In genomic region chr7:135211179-135211945, GRCh38 we compare ENCODE assay signal across 8 cellular contexts. TPM values are rescaled to one million over a fixed set of nuclear protein-coding genes. Genes with fewer than 3 reads are reported as not detected.
DNase-seq lines count a peak whose midpoint lies in the region; ATAC-seq and TF ChIP-seq lines count a peak whose summit lies in the region.

TSS of gene WDR91 (minus strand) at chr7:135211526. CDS start at chr7:135211502, 24 bp downstream.

- peaks cover 4 to 5% (median 4%) of the 10 kb centered on the region in 3 donors for H3K27me3 Mint-ChIP-seq in immature natural killer cell (ENCODE audit: low read depth in 3 of 3)

- no peaks in the 10 kb centered on the region for H3K36me3 ChIP-seq in mammary epithelial cell (ENCODE audit: insufficient read depth, low read length)
- H3K36me3 ChIP-seq in spleen = no peaks in the 10 kb centered on the region

- H3K9me3 Mint-ChIP-seq in immature natural killer cell = no peaks in the 10 kb centered on the region

- WGBS in mammary epithelial cell (ENCODE audit: low coverage, missing lambda C conversion rate) = no CpG with 5 or more reads among the region's 82 CpGs
- WGBS in spleen, 5 donors = 0% methylated on average over 26 to 82 of the region's 82 CpGs

- intact Hi-C loops in mammary epithelial cell (cut with micrococcal nuclease) = loop anchor here (2.0 kb wide), 2 partner anchors 19 to 35 kb away; no protein-coding TSS in a partner anchor
- intact Hi-C loops in spleen (cut with DNase I; ENCODE audit: low total_unique reads) = no loop called here

- BruUV-seq in mammary epithelial cell (replicated peaks; lab: Mats Ljungman, UMichigan) = TSS peak; percentile 18

- in situ Hi-C loops in mammary epithelial cell (cut with MboI; ENCODE audit: low sequenced_read_pairs in 2 of 2) = no loop called here

- peak; percentile 86 for ATAC-seq in GM19023 (IDR thresholded peaks at IDR 0.05; ENCODE audit: unreplicated experiment)
- ATAC-seq in HG03196 (IDR thresholded peaks at IDR 0.05; ENCODE audit: unreplicated experiment) = peak; percentile 78

- no peaks in the 10 kb centered on the region for H4K20me1 ChIP-seq in mammary epithelial cell (ENCODE audit: insufficient read depth, low read length)

- peak within 1 kb of the TSS; percentile 89 for H3K4me2 ChIP-seq in mammary epithelial cell (ENCODE audit: insufficient read depth, low read depth, low read length)

- H3K9me3 ChIP-seq in mammary epithelial cell (replicated peaks; ENCODE audit: insufficient read depth, low read length) (no peaks in the 10 kb centered on the region), spleen (no peaks in the 10 kb centered on the region)

- TF ChIP-seq CTCF in AG09309 (IDR thresholded peaks at IDR 0.05; ENCODE audit: control insufficient read depth, insufficient read depth, low read depth, low read length, missing control alignments) = no peak
- TF ChIP-seq CTCF in WI38 (IDR thresholded peaks at IDR 0.05; ENCODE audit: low read depth, low read length) = no peak
- TF ChIP-seq CTCF in mammary epithelial cell (conservative IDR thresholded peaks at IDR 0.05 in 1 of 2, IDR thresholded peaks at IDR 0.05 in 1 of 2; ENCODE audit: extremely low read depth in 1 of 2, insufficient read depth in 1 of 2, low read depth in 1 of 2, low read length in 2 of 2) = peak in 1 of 2 donors; percentile 6
- peak in 3 of 11 experiments; percentile 7 to 37 (median 13) for TF ChIP-seq CTCF in spleen (IDR thresholded peaks at IDR 0.05 in 8 of 11, conservative IDR thresholded peaks at IDR 0.05 in 3 of 11)

- H3K4me1 Mint-ChIP-seq in immature natural killer cell = peaks cover 19 to 44% of the 10 kb centered on the region in 2 donors

- peaks cover 37% of the 10 kb centered on the region for H3K79me2 ChIP-seq in mammary epithelial cell (ENCODE audit: insufficient read depth, low read length)

- H3K36me3 Mint-ChIP-seq in immature natural killer cell = peaks cover 0 to 12% (median 1%) of the 10 kb centered on the region in 3 donors

- peak within 1 kb of the TSS; percentile 95 for H2AFZ ChIP-seq in mammary epithelial cell (ENCODE audit: low read depth, low read length)

- DNase-seq in AG09309 (ENCODE audit: low read depth) = peak; percentile 31
- DNase-seq in NCI-H2227 treated with DMSO at 0.1 percent for 48 hours (lab: John Stamatoyannopoulos, UW) = peak; percentile 93
- DNase-seq in mammary epithelial cell = peak; percentile 93
- peak; percentile 89 to 93 (median 92) for DNase-seq in immature natural killer cell
- DNase-seq in spleen = peak; percentile 100

- TF ChIP-seq POLR2A in spleen (IDR thresholded peaks at IDR 0.05) = peak in 2 of 3 donors; percentile 19 to 74

- H3K4me3 ChIP-seq in AG09309 (ENCODE audit: control insufficient read depth, low read depth, low read length) = peak within 1 kb of the TSS; percentile 90
- peak within 1 kb of the TSS; percentile 85 for H3K4me3 ChIP-seq in WI38 (ENCODE audit: low read depth, low read length)
- H3K4me3 ChIP-seq in mammary epithelial cell (replicated peaks in 1 of 3; ENCODE audit: insufficient read depth in 1 of 3, low read depth in 2 of 3, low read length in 3 of 3) = peak within 1 kb of the TSS; percentile 80 to 87 (median 81)
- peak within 1 kb of the TSS; percentile 58 to 83 (median 78) for H3K4me3 ChIP-seq in spleen

- H3K27ac Mint-ChIP-seq in immature natural killer cell = peak within 1 kb of the TSS; percentile 94 to 99 (median 96)

- CTCF ChIA-PET in mammary epithelial cell (lab: Charles Lee; ENCODE audit: low non-redundant PET) = interaction anchor here (0.6 kb wide), 1 partner anchor 17 kb away, joined by 3 read pairs; no protein-coding TSS in a partner anchor

- H3K27me3 ChIP-seq in mammary epithelial cell (ENCODE audit: insufficient read depth, low read length) = no peaks in the 10 kb centered on the region
- no peaks in the 10 kb centered on the region for H3K27me3 ChIP-seq in spleen (replicated peaks in 1 of 7)

- peak within 1 kb of the TSS; percentile 92 to 97 (median 96) for H3K4me3 Mint-ChIP-seq in immature natural killer cell

- peak within 1 kb of the TSS; percentile 87 for H3K9ac ChIP-seq in mammary epithelial cell (ENCODE audit: insufficient read depth, low read length)

- dilution Hi-C loops in mammary epithelial cell (cut with HindIII; ENCODE audit: low sequenced_read_pairs) = loop anchor here (5.0 kb wide), 1 partner anchor 34 kb away; no protein-coding TSS in a partner anchor

- peak within 1 kb of the TSS; percentile 82 for H3K27ac ChIP-seq in mammary epithelial cell (ENCODE audit: insufficient read depth, low read depth, low read length)
- peak within 1 kb of the TSS; percentile 81 to 94 (median 90) for H3K27ac ChIP-seq in spleen

- H3K4me1 ChIP-seq in mammary epithelial cell (ENCODE audit: insufficient read depth, low read length) (peaks cover 36% of the 10 kb centered on the region), spleen (peaks cover 25 to 54% (median 43%) of the 10 kb centered on the region in 6 donors)

RNA-seq across cellular contexts. Expression of gene WDR91, which starts in this region (rescaled TPM):
- total RNA-seq in mammary epithelial cell = 10 to 100 TPM; 31.5 to 33.8 TPM
- 17.5 TPM for polyA plus RNA-seq in mammary epithelial cell
- 14.5 TPM for polyA minus RNA-seq in mammary epithelial cell
- polyA plus RNA-seq in immature natural killer cell = 1 to 10 TPM; 2.1 to 5.8 (median 3.2) TPM
- total RNA-seq in spleen = 10 to 100 TPM; 15.1 to 31.3 (median 23.8) TPM
- 10 to 100 TPM in 2 of 3 donors, 1 to 10 TPM in 1; 6.9 to 12.2 (median 11.4) TPM for polyA plus RNA-seq in spleen

Comparison
In these comparisons a context has a peak if more than half of its experiments do, and no peak if none do; other contexts are left out.
1. Peak in every context shown above with its lines: DNase-seq, ATAC-seq, H3K4me3 ChIP-seq and H3K27ac ChIP-seq.
2. DNase-seq: peak in every context shown above with its lines; median percentile 100 in spleen; 93 in NCI-H2227 treated with DMSO at 0.1 percent for 48 hours; 93 in mammary epithelial cell; 92 in immature natural killer cell; 31 in AG09309.